In genomic region chr7:477626-478220, GRCh38 we compare ENCODE assay signal across 17 cellular contexts. TPM values are rescaled to one million over a fixed set of nuclear protein-coding genes. Genes with fewer than 3 reads are reported as not detected.
A peak's percentile ranks its signal among the peaks of the same experiment; 100 is the strongest.
DNase-seq lines count a peak whose midpoint lies in the region; ATAC-seq, FAIRE-seq and TF ChIP-seq lines count a peak whose summit lies in the region.
"Had no signal": no experiment of that assay in that cellular context is flagged by ENCODE, and none has a peak within 500 bp of the region (broad histone marks: within the 10 kb centered on the region; RNA-seq: fewer than 3 reads in every experiment).

No MANE protein-coding gene starts in this region.

- peak; percentile 43 for DNase-seq in DMS 273 (lab: John Stamatoyannopoulos, UW; ENCODE audit: unreplicated experiment)
- DNase-seq in DMS 273 treated with DMSO at 0.1 percent for 48 hours (lab: John Stamatoyannopoulos, UW) = no peak
- peak; percentile 79 for DNase-seq in HTR-8/SVneo (ENCODE audit: insufficient read length, low spot score)
- peak; percentile 32 for DNase-seq in epithelial cell of esophagus (ENCODE audit: low read depth)
- peak; percentile 12 for DNase-seq in omental fat pad (ENCODE audit: low spot score)
- DNase-seq in osteoblast (ENCODE audit: insufficient read length, low spot score, missing footprints) = no peak
- DNase-seq in HuH-7 (ENCODE audit: low spot score) = no peak
- no peak for DNase-seq in epidermal melanocyte (ENCODE audit: insufficient read length, low spot score)
- DNase-seq: activated CD4-positive, alpha-beta T cell treated with anti-CD3 and anti-CD28 coated beads for 4 hours; effector CD4-positive, alpha-beta T cell; HCEC 1CT; lower lobe of right lung; NCI-H1092; retina had no signal

- TF ChIP-seq CTCF in epithelial cell of esophagus (IDR thresholded peaks at IDR 0.05; ENCODE audit: insufficient read depth, low read depth, low read length, missing control alignments) = no peak
- no peak for TF ChIP-seq CTCF in omental fat pad (IDR thresholded peaks at IDR 0.05)
- TF ChIP-seq CTCF in osteoblast (IDR thresholded peaks at IDR 0.05; ENCODE audit: extremely low read depth, low read depth, low read length) = no peak

- no peak for ATAC-seq in omental fat pad (ENCODE audit: low FRiP score)
- ATAC-seq: activated naive CD4-positive, alpha-beta T cell treated with anti-CD3 and anti-CD28 coated beads, Interleukin-2, amount 50 U/mL, for 72 hours; GM12878; lower lobe of right lung had no signal

- no peaks in the 10 kb centered on the region for H3K4me1 ChIP-seq in osteoblast (ENCODE audit: insufficient read depth, low read length)
- H3K4me1 ChIP-seq: lower lobe of right lung had no signal

- no peaks in the 10 kb centered on the region for H3K36me3 ChIP-seq in osteoblast (ENCODE audit: insufficient read depth, low read length)
- H3K36me3 ChIP-seq: lower lobe of right lung had no signal

- FAIRE-seq in HTR-8/SVneo (lab: Jason Lieb, UNC) = peak; percentile 90
- FAIRE-seq: GM12878 had no signal

- H3K27me3 ChIP-seq in osteoblast (ENCODE audit: insufficient read depth, low read length) = peaks cover 4% of the 10 kb centered on the region

- H3K79me2 ChIP-seq in osteoblast (ENCODE audit: insufficient read depth, low read length) = no peaks in the 10 kb centered on the region

- no peak overlapping the region for H3K4me3 ChIP-seq in epithelial cell of esophagus (ENCODE audit: low read length)
- no peak overlapping the region for H3K4me3 ChIP-seq in osteoblast (ENCODE audit: insufficient read depth, low read length)
- H3K4me3 ChIP-seq: GM12878, lower lobe of right lung had no signal

- H3K9me3 ChIP-seq in osteoblast (ENCODE audit: low read depth, low read length) = no peaks in the 10 kb centered on the region
- H3K9me3 ChIP-seq: lower lobe of right lung had no signal

- no peak overlapping the region for H3K27ac ChIP-seq in osteoblast (ENCODE audit: low read depth, low read length)
- H3K27ac ChIP-seq: 22Rv1, lower lobe of right lung had no signal

- H2AFZ ChIP-seq in osteoblast (ENCODE audit: low read length) = no peak overlapping the region

- H3K4me2 ChIP-seq in osteoblast (ENCODE audit: insufficient read depth, low read length) = no peak overlapping the region

- no peaks in the 10 kb centered on the region for H4K20me1 ChIP-seq in osteoblast (ENCODE audit: insufficient read depth, low read length)

RNA-seq across cellular contexts. Expression of gene PDGFA, which starts 41.9 kb away (rescaled TPM):
- 10 to 100 TPM in 1 of 4 donors, 1 to 10 TPM in 3; 7.0 to 23.7 (median 8.8) TPM for total RNA-seq in omental fat pad
- 32.6 and 35.9 TPM in 2 replicates for total RNA-seq in osteoblast

Comparison
In these comparisons a context has a peak if more than half of its experiments do, and no peak if none do; other contexts are left out.
1. DNase-seq: peak in DMS 273 (single experiment), HTR-8/SVneo (single experiment), epithelial cell of esophagus (single experiment) and omental fat pad (single experiment); none in DMS 273 treated with DMSO at 0.1 percent for 48 hours (single experiment), osteoblast (single experiment), HuH-7 (single experiment) and epidermal melanocyte (single experiment).